In genomic region chr5:135010502-135011354, GRCh38 we compare ENCODE assay signal across 18 cellular contexts. TPM values are rescaled to one million over a fixed set of nuclear protein-coding genes. Genes with fewer than 3 reads are reported as not detected.
DNase-seq lines count a peak whose midpoint lies in the region; ATAC-seq and TF ChIP-seq lines count a peak whose summit lies in the region.
"Had no signal": no experiment of that assay in that cellular context is flagged by ENCODE, and none has a peak within 500 bp of the region (broad histone marks: within the 10 kb centered on the region; RNA-seq: fewer than 3 reads in every experiment).

No MANE protein-coding gene starts in this region.

- no peak for TF ChIP-seq POLR2A in gastroesophageal sphincter (IDR thresholded peaks at IDR 0.05)

- H3K27me3 ChIP-seq in gastroesophageal sphincter, result no peaks in the 10 kb centered on the region
- H3K27me3 ChIP-seq: esophagus squamous epithelium had no signal

- peaks cover 0 to 43% (median 14%) of the 10 kb centered on the region in 3 donors for H3K4me1 ChIP-seq in gastroesophageal sphincter

- WGBS in gastroesophageal sphincter (ENCODE audit: low coverage in 1 of 2), 2 donors, result 83 to 100% methylated on average over 1 of the region's 3 CpGs

- TF ChIP-seq CTCF in 22Rv1 (IDR thresholded peaks at IDR 0.05) (peak; percentile 16; the same call in 1 of the 2 replicates), GM12873 (IDR thresholded peaks at IDR 0.05; ENCODE audit: insufficient read depth, low read depth, low read length, missing control alignments) (peak; percentile 19), gastroesophageal sphincter (IDR thresholded peaks at IDR 0.05) (peak in 3 of 4 experiments; percentile 17 to 32 (median 26))

- DNase-seq in SW480 (ENCODE audit: low spot score) (peak; percentile 36), NOMO-1 (lab: John Stamatoyannopoulos, UW; ENCODE audit: unreplicated experiment in 2 of 2) (no peak), NCI-H345 treated with DMSO at 0.1 percent for 48 hours (lab: John Stamatoyannopoulos, UW; ENCODE audit: unreplicated experiment) (no peak), SK-N-DZ (ENCODE audit: low spot score) (no peak)
- DNase-seq: EL, esophagus squamous epithelium, mesendoderm, MV-4-11, NCI-H2171, occipital lobe, T-helper 1 cell had no signal

- H3K9me3 ChIP-seq in gastroesophageal sphincter, result no peaks in the 10 kb centered on the region
- H3K9me3 ChIP-seq: esophagus squamous epithelium had no signal

- ATAC-seq in gastroesophageal sphincter (no peak), HG03175 (IDR thresholded peaks at IDR 0.05; ENCODE audit: unreplicated experiment) (no peak)
- ATAC-seq: activated CD4-positive, CD25-positive, alpha-beta regulatory T cell treated with anti-CD3 and anti-CD28 coated beads, Interleukin-2, amount 50 U/mL, for 24 hours had no signal

- no peak overlapping the region for H3K4me3 ChIP-seq in gastroesophageal sphincter
- H3K4me3 ChIP-seq: esophagus squamous epithelium had no signal

- no peak overlapping the region for H3K27ac ChIP-seq in 22Rv1
- no peak overlapping the region for H3K27ac ChIP-seq in gastroesophageal sphincter
- H3K27ac ChIP-seq: esophagus squamous epithelium had no signal

- H3K36me3 ChIP-seq in gastroesophageal sphincter, result no peaks in the 10 kb centered on the region

- no peak for TF ChIP-seq EP300 in gastroesophageal sphincter (IDR thresholded peaks at IDR 0.05)

RNA-seq across cellular contexts. Expression of gene PITX1, which starts 23.3 kb away (rescaled TPM):
- total RNA-seq in gastroesophageal sphincter, result 100 to 1,000 TPM in 2 of 4 donors, 10 to 100 TPM in 2; 17.0 to 182 (median 79.6) TPM
- polyA plus RNA-seq in SK-N-DZ (2014; cell fraction: cytosol; rRNA removed), result 0.50 and 0.53 TPM in 2 replicates
- 0.32 and 1.2 TPM in 2 replicates for polyA plus RNA-seq in SK-N-DZ (2014; cell fraction: nucleus; rRNA removed)
- total RNA-seq: B cell, H1, occipital lobe had no signal

RNA-seq across cellular contexts. Expression of gene CATSPER3, which starts 43.0 kb away (rescaled TPM):
- under 1 TPM in 2 of 4 donors, not detected in 2; 0.62 to 0.78 TPM for total RNA-seq in gastroesophageal sphincter
- not detected in 2 replicates for polyA plus RNA-seq in SK-N-DZ (2014; cell fraction: cytosol; rRNA removed)
- 0.52 TPM in 1 of 2 replicates, not detected in the other for polyA plus RNA-seq in SK-N-DZ (2014; cell fraction: nucleus; rRNA removed)
- total RNA-seq: H1 had no signal
